Comparison of ENCODE assay signal across 1 cellular context in genomic region chr14:24146622-24146977, GRCh38.
A peak's percentile ranks its signal among the peaks of the same experiment; 100 is the strongest.
TF ChIP-seq lines count a peak whose summit lies in the region.

No MANE protein-coding gene starts in this region.

TF ChIP-seq in HepG2, 621 proteins besides CTCF, POLR2A, EP300 and RAD21 (continued from another document and continues in another):
- TF ChIP-seq ZNF503 (CRISPR knock-in tag; IDR thresholded peaks at IDR 0.05) (no peak), HIVEP1 (CRISPR knock-in tag; IDR thresholded peaks at IDR 0.05) (peak; percentile 87), ZNF782 (CRISPR knock-in tag; IDR thresholded peaks at IDR 0.05; ENCODE audit: borderline replicate concordance) (no peak), SMARCC2 (IDR thresholded peaks at IDR 0.05) (no peak), ZNF552 (CRISPR knock-in tag; IDR thresholded peaks at IDR 0.05; ENCODE audit: borderline replicate concordance) (no peak), ZNF326 (CRISPR knock-in tag; IDR thresholded peaks at IDR 0.05; ENCODE audit: borderline replicate concordance) (no peak), PRDM4 (CRISPR knock-in tag; IDR thresholded peaks at IDR 0.05; ENCODE audit: borderline replicate concordance) (no peak), ZFY (CRISPR knock-in tag; IDR thresholded peaks at IDR 0.05) (no peak), ZBTB3 (CRISPR knock-in tag; IDR thresholded peaks at IDR 0.05; ENCODE audit: borderline replicate concordance, low read depth) (no peak), PRDM10 (CRISPR knock-in tag; IDR thresholded peaks at IDR 0.05; ENCODE audit: low read depth) (no peak), ZNF207 (IDR thresholded peaks at IDR 0.05; ENCODE audit: borderline replicate concordance) (no peak), ZNF34 (CRISPR knock-in tag; IDR thresholded peaks at IDR 0.05; ENCODE audit: borderline replicate concordance) (no peak), ZGPAT (CRISPR knock-in tag; IDR thresholded peaks at IDR 0.05) (peak; percentile 89; the same call in 1 of the 2 replicates), SMC3 (IDR thresholded peaks at IDR 0.05; ENCODE audit: low read length) (no peak), ZBTB4 (CRISPR knock-in tag; IDR thresholded peaks at IDR 0.05; ENCODE audit: borderline replicate concordance) (no peak), HMGXB3 (CRISPR knock-in tag; IDR thresholded peaks at IDR 0.05; ENCODE audit: borderline replicate concordance) (no peak; the same call in 1 of the 2 replicates), ZNF44 (CRISPR knock-in tag; IDR thresholded peaks at IDR 0.05) (no peak), RARA (CRISPR knock-in tag; IDR thresholded peaks at IDR 0.05) (peak; percentile 74), ZNF580 (CRISPR knock-in tag; IDR thresholded peaks at IDR 0.05; ENCODE audit: borderline replicate concordance, low read depth) (no peak), NFIC (IDR thresholded peaks at IDR 0.05; ENCODE audit: low read length) (no peak), ZNF775 (CRISPR knock-in tag; IDR thresholded peaks at IDR 0.05; ENCODE audit: borderline replicate concordance) (no peak), NCOA1 (CRISPR knock-in tag; IDR thresholded peaks at IDR 0.05) (no peak), ZFAT (CRISPR knock-in tag; conservative IDR thresholded peaks at IDR 0.05) (no peak), U2AF1 (optimal IDR thresholded peaks at IDR 0.05; ENCODE audit: low read depth, low read length) (peak; percentile 83), HCFC1 (IDR thresholded peaks at IDR 0.05; ENCODE audit: low read depth, low read length) (no peak), ZNF577 (CRISPR knock-in tag; IDR thresholded peaks at IDR 0.05; ENCODE audit: borderline replicate concordance, low read depth) (no peak), CEBPB (IDR thresholded peaks at IDR 0.05; ENCODE audit: borderline replicate concordance, low read depth, low read length) (no peak), ZFP1 (CRISPR knock-in tag; IDR thresholded peaks at IDR 0.05) (no peak; the same call in 1 of the 2 replicates), MAFF (IDR thresholded peaks at IDR 0.05; ENCODE audit: low read depth, low read length) (no peak), ZNF572 (CRISPR knock-in tag; IDR thresholded peaks at IDR 0.05) (no peak), KDM2A (CRISPR knock-in tag; IDR thresholded peaks at IDR 0.05; ENCODE audit: borderline replicate concordance, low read depth) (peak; percentile 53; the same call in 1 of the 2 replicates), ZNF513 (CRISPR knock-in tag; conservative IDR thresholded peaks at IDR 0.05) (no peak), ZNF761 (CRISPR knock-in tag; conservative IDR thresholded peaks at IDR 0.05) (no peak), ZXDC (CRISPR knock-in tag; IDR thresholded peaks at IDR 0.05) (no peak), BRD4 (CRISPR knock-in tag; IDR thresholded peaks at IDR 0.05) (no peak; the same call in 1 of the 2 replicates), ZNF703 (CRISPR knock-in tag; IDR thresholded peaks at IDR 0.05; ENCODE audit: borderline replicate concordance) (no peak), POLR2AphosphoS2 (IDR thresholded peaks at IDR 0.05; ENCODE audit: low read depth, low read length) (no peak), ZNF564 (CRISPR knock-in tag; IDR thresholded peaks at IDR 0.05) (no peak)
